In genomic region chr10:89332092-89332633, GRCh38 we compare ENCODE assay signal across 1 cellular context.
TF ChIP-seq lines count a peak whose summit lies in the region.

No MANE protein-coding gene starts in this region.

TF ChIP-seq in HEK293T, 16 proteins besides CTCF, POLR2A, EP300 and RAD21 (continued from another document):
- no peak for TF ChIP-seq PKNOX1 (IDR thresholded peaks at IDR 0.05)
- no peak for TF ChIP-seq FOXK2 (IDR thresholded peaks at IDR 0.05)
- no peak for TF ChIP-seq LEF1 (IDR thresholded peaks at IDR 0.05; ENCODE audit: borderline replicate concordance)
